ENCODE assay signal across 22 cellular contexts in the genomic region with DNA sequence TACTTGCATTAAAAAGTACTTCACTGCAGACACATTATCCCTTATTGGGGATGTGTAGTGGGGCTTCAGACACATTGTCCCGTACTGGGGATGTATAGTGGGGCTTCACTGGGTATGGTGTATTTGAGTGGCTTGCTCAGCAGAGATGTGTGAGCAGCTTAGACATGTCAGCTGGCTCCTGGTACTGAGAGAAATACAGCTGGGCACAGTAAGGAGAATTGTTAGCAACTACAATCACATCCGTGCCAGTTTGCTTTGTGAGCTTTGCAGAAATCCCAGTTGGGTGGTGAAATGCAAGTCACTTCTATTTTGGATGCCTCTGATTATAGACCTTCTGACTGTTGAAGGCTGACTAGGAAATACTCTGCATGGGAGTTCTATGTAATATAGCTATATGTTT. TPM values are rescaled to one million over a fixed set of nuclear protein-coding genes. Genes with fewer than 3 reads are reported as not detected.
A peak's percentile ranks its signal among the peaks of the same experiment; 100 is the strongest.
DNase-seq lines count a peak whose midpoint lies in the region; ATAC-seq, FAIRE-seq and TF ChIP-seq lines count a peak whose summit lies in the region.
"Had no signal": no experiment of that assay in that cellular context is flagged by ENCODE, and none has a peak within 500 bp of the region (broad histone marks: within the 10 kb centered on the region; RNA-seq: fewer than 3 reads in every experiment).

No MANE protein-coding gene starts in this region.

- no peak for TF ChIP-seq POLR2A in heart left ventricle (IDR thresholded peaks at IDR 0.05)
- TF ChIP-seq POLR2A in HepG2 (IDR thresholded peaks at IDR 0.05; ENCODE audit: insufficient read depth in 1 of 2, low read depth in 2 of 2, low read length in 2 of 2), result no peak

- H3F3A ChIP-seq in neural progenitor cell (ENCODE audit: low read depth), result peaks cover 6% of the 10 kb centered on the region

- H2AFZ ChIP-seq in neural progenitor cell (replicated peaks) (no peak overlapping the region), HepG2 (ENCODE audit: low read length) (no peak overlapping the region)

- H3K4me2 ChIP-seq in neural progenitor cell (no peak overlapping the region), HepG2 (ENCODE audit: low read depth, low read length) (no peak overlapping the region)

- no peaks in the 10 kb centered on the region for H3K27me3 Mint-ChIP-seq in neural progenitor cell (ENCODE audit: insufficient read depth, low read depth)
- H3K27me3 Mint-ChIP-seq: activated B cell treated with CpG ODN at 0.5 μM for 24 hours; effector memory CD8-positive, alpha-beta T cell; T-cell had no signal

- H3K36me3 Mint-ChIP-seq in neural progenitor cell, result peaks cover 2% of the 10 kb centered on the region

- H3K9me3 ChIP-seq in right atrium auricular region (no peaks in the 10 kb centered on the region), heart left ventricle (no peaks in the 10 kb centered on the region), neural progenitor cell (ENCODE audit: low read depth) (no peaks in the 10 kb centered on the region), upper lobe of right lung (no peaks in the 10 kb centered on the region), HepG2 (ENCODE audit: low read length) (no peaks in the 10 kb centered on the region)
- H3K9me3 ChIP-seq: tibial artery had no signal

- H3K27ac Mint-ChIP-seq in neural progenitor cell, result peak overlapping the region; percentile 32
- H3K27ac Mint-ChIP-seq: activated B cell treated with CpG ODN at 0.5 μM for 24 hours, T-cell had no signal

- H3K4me1 ChIP-seq in right atrium auricular region, result peaks cover 0 to 68% of the 10 kb centered on the region in 2 donors
- peaks cover 5 to 93% (median 78%) of the 10 kb centered on the region in 12 donors for H3K4me1 ChIP-seq in heart left ventricle
- H3K4me1 ChIP-seq in neural progenitor cell, result peaks cover 19% of the 10 kb centered on the region
- H3K4me1 ChIP-seq in upper lobe of right lung, result peaks cover 44% of the 10 kb centered on the region
- peaks cover 82% of the 10 kb centered on the region for H3K4me1 ChIP-seq in HepG2 (ENCODE audit: insufficient read depth, low read length)

- H3K27me3 ChIP-seq in right atrium auricular region, result no peaks in the 10 kb centered on the region
- no peaks in the 10 kb centered on the region for H3K27me3 ChIP-seq in heart left ventricle
- H3K27me3 ChIP-seq in neural progenitor cell, result no peaks in the 10 kb centered on the region
- H3K27me3 ChIP-seq in upper lobe of right lung, result no peaks in the 10 kb centered on the region
- H3K27me3 ChIP-seq in HepG2 (ENCODE audit: control insufficient read depth in 1 of 2, insufficient read depth in 2 of 2, low read length in 2 of 2), result no peaks in the 10 kb centered on the region
- H3K27me3 ChIP-seq: tibial artery had no signal

- no peak for DNase-seq in Right ventricle myocardium inferior (ENCODE audit: missing footprints)
- DNase-seq in right atrium auricular region (ENCODE audit: low spot score), result no peak
- DNase-seq in heart left ventricle, result no peak
- no peak for DNase-seq in neural progenitor cell (ENCODE audit: low spot score)
- no peak for DNase-seq in upper lobe of right lung
- DNase-seq in NOMO-1 (lab: John Stamatoyannopoulos, UW; ENCODE audit: unreplicated experiment in 2 of 2), result no peak
- DNase-seq in HepG2 (ENCODE audit: low spot score), result no peak
- no peak for DNase-seq in activated CD4-positive, CD25-positive, alpha-beta regulatory T cell (lab: John Stamatoyannopoulos, UW)
- DNase-seq: activated B cell treated with CpG ODN at 0.5 μM for 24 hours; activated naive CD4-positive, alpha-beta T cell treated with Interleukin-2 at 50 U/mL for 16 hours; effector memory CD8-positive, alpha-beta T cell; foreskin fibroblast; islet precursor cell; NCI-H1930; NCI-H526; stimulated activated CD4-positive, alpha-beta T cell treated with anti-CD3 and anti-CD28 coated beads, Interleukin-2, amount 100 ng/mL, for 24 hours; T-cell; tibial artery had no signal

- TF ChIP-seq RAD21 in HepG2 (CRISPR knock-in tag; IDR thresholded peaks at IDR 0.05), result no peak

- TF ChIP-seq CTCF in right atrium auricular region (IDR thresholded peaks at IDR 0.05), result no peak
- no peak for TF ChIP-seq CTCF in heart left ventricle (IDR thresholded peaks at IDR 0.05)
- no peak for TF ChIP-seq CTCF in neural progenitor cell (IDR thresholded peaks at IDR 0.05)
- TF ChIP-seq CTCF in upper lobe of right lung (IDR thresholded peaks at IDR 0.05), result no peak
- TF ChIP-seq CTCF in HepG2 (CRISPR knock-in tag; IDR thresholded peaks at IDR 0.05), result no peak

- H4K20me1 ChIP-seq in neural progenitor cell (ENCODE audit: low read depth) (peaks cover 87% of the 10 kb centered on the region), HepG2 (ENCODE audit: insufficient read depth, low read length) (peaks cover 48% of the 10 kb centered on the region)

- H3K4me1 Mint-ChIP-seq in neural progenitor cell, result peaks cover 45% of the 10 kb centered on the region

- H3K9ac ChIP-seq in neural progenitor cell (no peak overlapping the region), HepG2 (ENCODE audit: insufficient read depth, low read depth, low read length) (no peak overlapping the region)

- H3K79me2 ChIP-seq in neural progenitor cell (ENCODE audit: low read depth) (peaks cover 98% of the 10 kb centered on the region), HepG2 (ENCODE audit: insufficient read depth, low read length) (peaks cover 84% of the 10 kb centered on the region)

- POLR2A ChIA-PET in HepG2 (lab: Yijun Ruan, JAX), result interaction anchor here (0.9 kb wide), 1 partner anchor 18 kb away, joined by 3 read pairs; no protein-coding TSS in a partner anchor

- H3K27ac ChIP-seq in right atrium auricular region (no peak overlapping the region), heart left ventricle (peak overlapping the region in 6 of 12 donors; percentile 8 to 68 (median 50)), neural progenitor cell (no peak overlapping the region), upper lobe of right lung (no peak overlapping the region), HepG2 (ENCODE audit: extremely low read length, insufficient read depth, low read length) (no peak overlapping the region)
- H3K27ac ChIP-seq: tibial artery had no signal

- CTCF ChIA-PET in HepG2 (lab: Yijun Ruan, JAX; ENCODE audit: low intra/inter-chr PET ratio, low total read pairs), result no interaction called here

- intact Hi-C loops in Right ventricle myocardium inferior (cut with DNase I) (no loop called here), heart left ventricle (cut with DNase I) (no loop called here), upper lobe of right lung (cut with DNase I) (no loop called here), HepG2 (cut with micrococcal nuclease; ENCODE audit: unreplicated experiment) (loop anchor here (5.0 to 10.0 kb wide), 2 partner anchors 35 to 178 kb away; no protein-coding TSS in a partner anchor)

- WGBS in heart left ventricle, 4 donors, result 16 to 25% (median 20%) methylated on average over 2 of the region's 2 CpGs
- 69% methylated on average over 2 of the region's 2 CpGs for WGBS in HepG2 (ENCODE audit: low lambda C conversion rate)

- H3K4me3 Mint-ChIP-seq in neural progenitor cell, result no peak overlapping the region
- H3K4me3 Mint-ChIP-seq: activated B cell treated with CpG ODN at 0.5 μM for 24 hours; effector memory CD8-positive, alpha-beta T cell; T-cell had no signal

- H3K4me3 ChIP-seq in right atrium auricular region, result no peak overlapping the region
- H3K4me3 ChIP-seq in heart left ventricle, result no peak overlapping the region
- no peak overlapping the region for H3K4me3 ChIP-seq in neural progenitor cell
- no peak overlapping the region for H3K4me3 ChIP-seq in upper lobe of right lung
- no peak overlapping the region for H3K4me3 ChIP-seq in HepG2 (replicated peaks in 1 of 3; ENCODE audit: insufficient read depth in 1 of 3, low read depth in 2 of 3, low read length in 3 of 3)
- H3K4me3 ChIP-seq: tibial artery had no signal

- in situ Hi-C loops in HepG2 (cut with HindIII; ENCODE audit: extremely low pct_ligation_motif_present, low pct_unique_long_range_greater_than_20kb), result no loop called here

- H3K36me3 ChIP-seq in right atrium auricular region (no peaks in the 10 kb centered on the region), heart left ventricle (no peaks in the 10 kb centered on the region), neural progenitor cell (no peaks in the 10 kb centered on the region), upper lobe of right lung (no peaks in the 10 kb centered on the region), HepG2 (replicated peaks in 1 of 2; ENCODE audit: control insufficient read depth in 1 of 2, insufficient read depth in 2 of 2, low read length in 2 of 2) (peaks cover 2 to 5% of the 10 kb centered on the region in 2 experiments; a peak in 2 of 5 replicates)
- H3K36me3 ChIP-seq: tibial artery had no signal

- peak; percentile 81 for ATAC-seq in Right ventricle myocardium inferior
- ATAC-seq in heart left ventricle, result peak; percentile 69 to 82 (median 75)
- peak; percentile 34 for ATAC-seq in upper lobe of right lung
- ATAC-seq in HepG2, result no peak
- ATAC-seq: effector memory CD8-positive, alpha-beta T cell; T-cell had no signal

- TF ChIP-seq EP300 in HepG2 (IDR thresholded peaks at IDR 0.05; ENCODE audit: low read depth in 2 of 2, low read length in 2 of 2), result no peak
- TF ChIP-seq EP300 in HepG2 (CRISPR knock-in tag; IDR thresholded peaks at IDR 0.05; ENCODE audit: borderline replicate concordance), result no peak

- H3K9me3 Mint-ChIP-seq in neural progenitor cell, result no peaks in the 10 kb centered on the region
- H3K9me3 Mint-ChIP-seq: activated B cell treated with CpG ODN at 0.5 μM for 24 hours; effector memory CD8-positive, alpha-beta T cell; T-cell had no signal

- FAIRE-seq in HepG2 (lab: Jason Lieb, UNC), result no peak
- FAIRE-seq: bronchial epithelial cell, G401.6, GM12892, RCC 7860 had no signal

- no TSS peak for BruUV-seq in HepG2 (replicated peaks; lab: Mats Ljungman, UMichigan)

RNA-seq across cellular contexts. Expression of a gene that starts 10.8 kb away (rescaled TPM):
- total RNA-seq in Right ventricle myocardium inferior, result 91.8 TPM
- total RNA-seq in right atrium auricular region, result 10 to 100 TPM; 35.6 to 58.1 TPM
- 100 to 1,000 TPM in 1 of 9 donors, 10 to 100 TPM in 8; 39.7 to 106 (median 81.6) TPM for total RNA-seq in heart left ventricle
- 10 to 100 TPM; 26.4 to 38.6 TPM for polyA plus RNA-seq in heart left ventricle
- 43.0 and 46.7 TPM in 2 replicates for total RNA-seq in neural progenitor cell (ENCODE audit: low replicate concordance)
- total RNA-seq in upper lobe of right lung, result 85.4 TPM
- total RNA-seq in HepG2 (2016; rRNA removed; fragmentation: Illumina TruSeq; extraction: Trizol), result 54.7 and 63.6 TPM in 2 replicates
- total RNA-seq in HepG2 (2016; cell fraction: cytosol; rRNA removed; fragmentation: Illumina TruSeq; extraction: Trizol; ENCODE audit: low read depth), result 18.1 and 25.9 TPM in 2 replicates
- total RNA-seq in HepG2 (2016; cell fraction: insoluble cytoplasmic fraction; rRNA removed; fragmentation: Illumina TruSeq; extraction: Trizol), result 53.9 and 58.9 TPM in 2 replicates
- total RNA-seq in HepG2 (2016; cell fraction: membrane; rRNA removed; fragmentation: Illumina TruSeq; extraction: Trizol), result 49.7 and 54.2 TPM in 2 replicates
- 31.8 and 32.4 TPM in 2 replicates for total RNA-seq in HepG2 (2016; cell fraction: nucleus; rRNA removed; fragmentation: Illumina TruSeq; extraction: Trizol)
- 46.4 and 48.2 TPM in 2 replicates for polyA plus RNA-seq in HepG2 (2011; rRNA removed)
- polyA plus RNA-seq in HepG2 (2011; cell fraction: cytosol; rRNA removed), result 27.7 and 34.1 TPM in 2 replicates
- 12.4 and 14.5 TPM in 2 replicates for polyA plus RNA-seq in HepG2 (2011; cell fraction: nucleus; rRNA removed)
- 49.5 and 71.9 TPM in 2 replicates for polyA plus RNA-seq in HepG2 (2012)
- polyA plus RNA-seq in HepG2 (2016; cell fraction: cytosol; fragmentation: Illumina TruSeq; extraction: Trizol; ENCODE audit: low read depth), result 25.8 and 27.0 TPM in 2 replicates
- polyA plus RNA-seq in HepG2 (2016; cell fraction: insoluble cytoplasmic fraction; fragmentation: Illumina TruSeq; extraction: Trizol; ENCODE audit: low read depth), result 74.5 and 85.3 TPM in 2 replicates
- 59.1 and 60.1 TPM in 2 replicates for polyA plus RNA-seq in HepG2 (2016; cell fraction: membrane; fragmentation: Illumina TruSeq; extraction: Trizol; ENCODE audit: low read depth)
- polyA plus RNA-seq in HepG2 (2016; cell fraction: nucleus; fragmentation: Illumina TruSeq; extraction: Trizol; ENCODE audit: insufficient read depth, low read depth), result 48.6 and 48.7 TPM in 2 replicates
- polyA minus RNA-seq in HepG2 (2011; rRNA and poly(A)+ RNA removed; ENCODE audit: low replicate concordance), result 42.9 and 44.3 TPM in 2 replicates
- polyA minus RNA-seq in HepG2 (2011; cell fraction: cytosol; rRNA and poly(A)+ RNA removed), result 25.1 and 33.3 TPM in 2 replicates
- 27.3 and 40.3 TPM in 2 replicates for polyA minus RNA-seq in HepG2 (2011; cell fraction: nucleus; rRNA and poly(A)+ RNA removed)
